Comparison of ENCODE assay signal across 27 cellular contexts in the genomic region with DNA sequence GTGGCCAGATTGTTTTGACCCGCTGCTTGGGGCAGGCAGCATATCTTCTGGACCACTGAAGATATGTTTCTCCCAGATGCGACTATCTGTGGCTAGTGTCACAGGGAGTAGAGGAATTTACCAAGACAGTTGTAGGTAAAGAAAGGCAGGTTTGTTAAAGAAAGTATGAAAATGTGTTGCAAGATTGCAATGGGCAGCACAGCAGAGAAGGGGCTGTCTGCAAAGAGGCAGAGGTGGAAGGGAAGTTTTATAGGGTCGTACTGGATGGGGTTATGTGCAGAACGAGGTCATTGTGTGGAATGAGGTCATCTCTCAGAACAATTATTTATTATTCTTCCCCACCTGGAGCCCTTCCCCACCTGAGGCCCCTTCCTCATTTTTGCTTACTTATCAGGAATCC.
"Had no signal": no experiment of that assay in that cellular context is flagged by ENCODE, and none has a peak within 500 bp of the region (broad histone marks: within the 10 kb centered on the region; RNA-seq: fewer than 3 reads in every experiment).

No MANE protein-coding gene starts in this region.

- H2AFZ ChIP-seq: hepatocyte had no signal

- FAIRE-seq: endometrium, endothelial cell of umbilical vein, frontal cortex had no signal

- H3K79me2 ChIP-seq: hepatocyte had no signal

- H3K9me3 ChIP-seq: colonic mucosa, esophagus muscularis mucosa, esophagus squamous epithelium, gastrocnemius medialis, gastroesophageal sphincter, heart left ventricle, heart right ventricle had no signal

- H3K27me3 ChIP-seq: colonic mucosa, dorsolateral prefrontal cortex, esophagus muscularis mucosa, esophagus squamous epithelium, foreskin keratinocyte, gastrocnemius medialis, gastroesophageal sphincter, heart left ventricle, hepatocyte had no signal

- H3K4me1 ChIP-seq: colonic mucosa, gastrocnemius medialis, heart right ventricle had no signal

- DNase-seq: colonic mucosa; cortex of kidney; dermis blood vessel endothelial cell; dorsolateral prefrontal cortex; effector CD4-positive, alpha-beta T cell; effector CD8-positive, alpha-beta T cell; effector memory CD4-positive, alpha-beta T cell; effector memory CD8-positive, alpha-beta T cell; endodermal cell; esophagus squamous epithelium; foreskin fibroblast; foreskin keratinocyte; foreskin melanocyte; gastrocnemius medialis; glutamatergic neuron; head of caudate nucleus; heart left ventricle; heart right ventricle had no signal

- H3K36me3 ChIP-seq: colonic mucosa, esophagus muscularis mucosa, esophagus squamous epithelium, gastrocnemius medialis, gastroesophageal sphincter, heart left ventricle, heart right ventricle had no signal

- H3K27ac ChIP-seq: colonic mucosa, coronary artery, dorsolateral prefrontal cortex, epithelial cell of prostate, esophagus muscularis mucosa, esophagus squamous epithelium, gastrocnemius medialis, gastroesophageal sphincter, heart left ventricle, heart right ventricle, hepatocyte had no signal

- ATAC-seq: effector memory CD8-positive, alpha-beta T cell; esophagus mucosa; foreskin keratinocyte; gastrocnemius medialis; gastroesophageal sphincter; heart left ventricle; heart right ventricle had no signal

- H3K4me3 ChIP-seq: colonic mucosa, coronary artery, dorsolateral prefrontal cortex, esophagus muscularis mucosa, esophagus squamous epithelium, gastrocnemius medialis, gastroesophageal sphincter, heart left ventricle, heart right ventricle, hepatocyte had no signal

- H3K4me2 ChIP-seq: hepatocyte had no signal
